8 cellular contexts compared by ENCODE assay signal in genomic region chr19:10565028-10565566, GRCh38. TPM values are rescaled to one million over a fixed set of nuclear protein-coding genes. Genes with fewer than 3 reads are reported as not detected.
DNase-seq lines count a peak whose midpoint lies in the region; ATAC-seq and TF ChIP-seq lines count a peak whose summit lies in the region.

No MANE protein-coding gene starts in this region.

- peak overlapping the region; percentile 96 for H3K27ac Mint-ChIP-seq in activated T-helper 1 cell treated with anti-CD3 and anti-CD28 coated beads, Interleukin-12 subunit alpha, Interleukin-12 subunit beta, Interleukin-2, Interleukin-4 antibody, amounts not matched to agents 30 ng/mL and 10 ng/mL and 1 ng/mL, durations not matched to agents 14 hours and 24 hours and 36 hours

- TF ChIP-seq CTCF in fibroblast of the aortic adventitia (IDR thresholded peaks at IDR 0.05; ENCODE audit: insufficient read depth, low read length) (peak; percentile 20), omental fat pad (IDR thresholded peaks at IDR 0.05) (peak in 1 of 3 donors; percentile 13)

- DNase-seq in Right ventricle myocardium superior (peak; percentile 68), Right ventricle myocardium inferior (ENCODE audit: missing footprints) (no peak), NOMO-1 treated with DMSO at 0.1 percent for 48 hours (lab: John Stamatoyannopoulos, UW; ENCODE audit: unreplicated experiment) (peak; percentile 47), fibroblast of the aortic adventitia (ENCODE audit: low read depth) (no peak), omental fat pad (ENCODE audit: low spot score) (no peak), DMS114 treated with DMSO at 0.1 percent for 48 hours (lab: John Stamatoyannopoulos, UW; ENCODE audit: unreplicated experiment) (no peak)
- DNase-seq in activated T-helper 1 cell treated with anti-CD3 and anti-CD28 coated beads, Interleukin-12 subunit alpha, Interleukin-12 subunit beta, Interleukin-2, Interleukin-4 antibody, amounts not matched to agents 30 ng/mL and 10 ng/mL and 1 ng/mL, durations not matched to agents 14 hours and 24 hours and 36 hours (ENCODE audit: low spot score), result no peak

- no peaks in the 10 kb centered on the region for H3K9me3 Mint-ChIP-seq in activated T-helper 1 cell treated with anti-CD3 and anti-CD28 coated beads, Interleukin-12 subunit alpha, Interleukin-12 subunit beta, Interleukin-2, Interleukin-4 antibody, amounts not matched to agents 30 ng/mL and 10 ng/mL and 1 ng/mL, durations not matched to agents 14 hours and 24 hours and 36 hours

- ATAC-seq in Right ventricle myocardium superior (ENCODE audit: poor library complexity) (no peak), Right ventricle myocardium inferior (no peak), omental fat pad (ENCODE audit: low FRiP score) (peak; percentile 0), HG02678 (IDR thresholded peaks at IDR 0.05; ENCODE audit: unreplicated experiment) (no peak)

- peak overlapping the region; percentile 95 for H3K4me3 Mint-ChIP-seq in activated T-helper 1 cell treated with anti-CD3 and anti-CD28 coated beads, Interleukin-12 subunit alpha, Interleukin-12 subunit beta, Interleukin-2, Interleukin-4 antibody, amounts not matched to agents 30 ng/mL and 10 ng/mL and 1 ng/mL, durations not matched to agents 14 hours and 24 hours and 36 hours

- no peaks in the 10 kb centered on the region for H3K27me3 Mint-ChIP-seq in activated T-helper 1 cell treated with anti-CD3 and anti-CD28 coated beads, Interleukin-12 subunit alpha, Interleukin-12 subunit beta, Interleukin-2, Interleukin-4 antibody, amounts not matched to agents 30 ng/mL and 10 ng/mL and 1 ng/mL, durations not matched to agents 14 hours and 24 hours and 36 hours (ENCODE audit: insufficient read depth)

- intact Hi-C loops in Right ventricle myocardium superior (cut with DNase I), result loop anchor here (5.0 kb wide), 1 partner anchor 163 kb away; the partner anchor contains the start of gene CDC37
- intact Hi-C loops in Right ventricle myocardium inferior (cut with DNase I), result loop anchor here (2.0 to 5.0 kb wide), 4 partner anchors 20 to 88 kb away; partner anchors contain the start of genes ILF3 and KEAP1
- intact Hi-C loops in activated T-helper 1 cell treated with anti-CD3 and anti-CD28 coated beads, Interleukin-12 subunit alpha, Interleukin-12 subunit beta, Interleukin-2, Interleukin-4 antibody, amounts not matched to agents 30 ng/mL and 10 ng/mL and 1 ng/mL, durations not matched to agents 14 hours and 24 hours and 36 hours (cut with micrococcal nuclease), result loop anchor here (1.0 to 5.0 kb wide), 4 partner anchors 271 to 532 kb away; partner anchors contain the start of genes DNMT1, ICAM1 and TMED1

- peaks cover 48% of the 10 kb centered on the region for H3K4me1 Mint-ChIP-seq in activated T-helper 1 cell treated with anti-CD3 and anti-CD28 coated beads, Interleukin-12 subunit alpha, Interleukin-12 subunit beta, Interleukin-2, Interleukin-4 antibody, amounts not matched to agents 30 ng/mL and 10 ng/mL and 1 ng/mL, durations not matched to agents 14 hours and 24 hours and 36 hours (ENCODE audit: low read depth)

- peak overlapping the region; percentile 89 for H3K4me3 ChIP-seq in fibroblast of the aortic adventitia (ENCODE audit: low read depth, low read length)

- peaks cover 38% of the 10 kb centered on the region for H3K36me3 Mint-ChIP-seq in activated T-helper 1 cell treated with anti-CD3 and anti-CD28 coated beads, Interleukin-12 subunit alpha, Interleukin-12 subunit beta, Interleukin-2, Interleukin-4 antibody, amounts not matched to agents 30 ng/mL and 10 ng/mL and 1 ng/mL, durations not matched to agents 14 hours and 24 hours and 36 hours (ENCODE audit: low read depth)

RNA-seq across cellular contexts. Expression of gene KRI1, which starts 0.7 kb away (rescaled TPM):
- total RNA-seq in Right ventricle myocardium superior (10.4 TPM), Right ventricle myocardium inferior (10.8 TPM), fibroblast of the aortic adventitia (ENCODE audit: low replicate concordance) (11.1 and 25.0 TPM in 2 replicates), omental fat pad (10 to 100 TPM in 3 of 4 donors, 1 to 10 TPM in 1; 9.1 to 36.3 (median 16.3) TPM)
- total RNA-seq in activated T-helper 1 cell treated with anti-CD3 and anti-CD28 coated beads, Interleukin-12 subunit alpha, Interleukin-12 subunit beta, Interleukin-2, Interleukin-4 antibody, amounts not matched to agents 30 ng/mL and 10 ng/mL and 1 ng/mL, durations not matched to agents 14 hours and 24 hours and 36 hours, result 91.1 and 91.8 TPM in 2 replicates

RNA-seq across cellular contexts. Expression of gene CDKN2D, which starts 3.7 kb away (rescaled TPM):
- 6.9 TPM for total RNA-seq in Right ventricle myocardium superior
- total RNA-seq in Right ventricle myocardium inferior, result 9.9 TPM
- total RNA-seq in activated T-helper 1 cell treated with anti-CD3 and anti-CD28 coated beads, Interleukin-12 subunit alpha, Interleukin-12 subunit beta, Interleukin-2, Interleukin-4 antibody, amounts not matched to agents 30 ng/mL and 10 ng/mL and 1 ng/mL, durations not matched to agents 14 hours and 24 hours and 36 hours, result 40.1 and 42.1 TPM in 2 replicates
- 3.8 and 9.2 TPM in 2 replicates for total RNA-seq in fibroblast of the aortic adventitia (ENCODE audit: low replicate concordance)
- 10 to 100 TPM in 1 of 4 donors, 1 to 10 TPM in 3; 2.9 to 21.4 (median 7.5) TPM for total RNA-seq in omental fat pad

RNA-seq across cellular contexts. Expression of gene ATG4D, which starts 21.4 kb away (rescaled TPM):
- total RNA-seq in Right ventricle myocardium superior (46.4 TPM), Right ventricle myocardium inferior (47.6 TPM), fibroblast of the aortic adventitia (ENCODE audit: low replicate concordance) (6.3 and 11.4 TPM in 2 replicates), omental fat pad (10 to 100 TPM; 12.9 to 16.6 (median 15.4) TPM)
- total RNA-seq in activated T-helper 1 cell treated with anti-CD3 and anti-CD28 coated beads, Interleukin-12 subunit alpha, Interleukin-12 subunit beta, Interleukin-2, Interleukin-4 antibody, amounts not matched to agents 30 ng/mL and 10 ng/mL and 1 ng/mL, durations not matched to agents 14 hours and 24 hours and 36 hours, result 37.3 and 40.7 TPM in 2 replicates

RNA-seq across cellular contexts. Expression of gene AP1M2, which starts 22.0 kb away (rescaled TPM):
- not detected for total RNA-seq in Right ventricle myocardium superior
- total RNA-seq in Right ventricle myocardium inferior, result not detected
- not detected in 2 replicates for total RNA-seq in activated T-helper 1 cell treated with anti-CD3 and anti-CD28 coated beads, Interleukin-12 subunit alpha, Interleukin-12 subunit beta, Interleukin-2, Interleukin-4 antibody, amounts not matched to agents 30 ng/mL and 10 ng/mL and 1 ng/mL, durations not matched to agents 14 hours and 24 hours and 36 hours
- total RNA-seq in fibroblast of the aortic adventitia (ENCODE audit: low replicate concordance), result not detected in 2 replicates
- total RNA-seq in omental fat pad, result 1 to 10 TPM in 3 of 4 donors, not detected in 1; 1.8 to 8.2 (median 2.4) TPM

RNA-seq across cellular contexts. Expression of gene S1PR5, which starts 47.9 kb away (rescaled TPM):
- total RNA-seq in Right ventricle myocardium superior (0.13 TPM), Right ventricle myocardium inferior (0.27 TPM), fibroblast of the aortic adventitia (ENCODE audit: low replicate concordance) (0.27 and 0.41 TPM in 2 replicates), omental fat pad (under 1 TPM; 0.47 to 0.72 (median 0.56) TPM)
- not detected in 2 replicates for total RNA-seq in activated T-helper 1 cell treated with anti-CD3 and anti-CD28 coated beads, Interleukin-12 subunit alpha, Interleukin-12 subunit beta, Interleukin-2, Interleukin-4 antibody, amounts not matched to agents 30 ng/mL and 10 ng/mL and 1 ng/mL, durations not matched to agents 14 hours and 24 hours and 36 hours

Comparison
In these comparisons a context has a peak if more than half of its experiments do, and no peak if none do; other contexts are left out.
1. DNase-seq: peak in Right ventricle myocardium superior (single experiment) and NOMO-1 treated with DMSO at 0.1 percent for 48 hours (single experiment); none in Right ventricle myocardium inferior (single experiment), activated T-helper 1 cell treated with anti-CD3 and anti-CD28 coated beads, Interleukin-12 subunit alpha, Interleukin-12 subunit beta, Interleukin-2, Interleukin-4 antibody, amounts not matched to agents 30 ng/mL and 10 ng/mL and 1 ng/mL, durations not matched to agents 14 hours and 24 hours and 36 hours (single experiment), fibroblast of the aortic adventitia (single experiment), omental fat pad (single experiment) and DMS114 treated with DMSO at 0.1 percent for 48 hours (single experiment).